1 cellular context compared by ENCODE assay signal in the genomic region with DNA sequence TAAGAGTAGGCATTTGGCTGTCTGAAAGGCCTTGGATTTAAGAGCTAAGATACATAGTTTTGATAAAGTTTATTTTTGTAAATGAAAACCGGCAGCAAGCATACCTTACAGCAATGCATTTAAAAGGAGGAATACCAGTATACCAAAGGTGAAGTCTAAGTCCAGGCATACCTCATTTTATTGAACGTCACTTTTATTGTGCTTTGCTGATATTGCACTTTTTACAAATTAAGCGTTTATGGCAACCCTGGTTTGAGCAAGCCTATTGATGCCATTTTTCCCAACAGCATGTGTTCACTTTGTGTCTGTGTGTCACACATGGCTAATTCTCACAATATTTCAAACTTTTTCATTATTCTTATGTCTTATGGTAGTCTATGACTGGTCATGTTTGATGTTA.
A peak's percentile ranks its signal among the peaks of the same experiment; 100 is the strongest.
TF ChIP-seq lines count a peak whose summit lies in the region.

No MANE protein-coding gene starts in this region.

TF ChIP-seq in HepG2, 621 proteins besides CTCF, POLR2A, EP300 and RAD21:
- TF ChIP-seq MAFF (IDR thresholded peaks at IDR 0.05; ENCODE audit: low read depth, low read length): peak; percentile 41; the same call in 1 of the 2 replicates
- TF ChIP-seq MAFK (conservative IDR thresholded peaks at IDR 0.05 in 1 of 2, IDR thresholded peaks at IDR 0.05 in 1 of 2; ENCODE audit: low read length in 2 of 2): peak in 1 of 2 experiments; percentile 74; a peak in 3 of 4 replicates
- TF ChIP-seq ZNF747 (CRISPR knock-in tag; IDR thresholded peaks at IDR 0.05; ENCODE audit: borderline replicate concordance): no peak
